ENCODE assay signal across 25 cellular contexts in genomic region chr7:12873596-12873995, GRCh38.
A peak's percentile ranks its signal among the peaks of the same experiment; 100 is the strongest.
DNase-seq lines count a peak whose midpoint lies in the region; ATAC-seq, FAIRE-seq and TF ChIP-seq lines count a peak whose summit lies in the region.
"Had no signal": no experiment of that assay in that cellular context is flagged by ENCODE, and none has a peak within 500 bp of the region (broad histone marks: within the 10 kb centered on the region; RNA-seq: fewer than 3 reads in every experiment).

No MANE protein-coding gene starts in this region.

- TF ChIP-seq CTCF in HepG2 (CRISPR knock-in tag; IDR thresholded peaks at IDR 0.05) (no peak), right lobe of liver (IDR thresholded peaks at IDR 0.05) (no peak), K562 (IDR thresholded peaks at IDR 0.05 in 2 of 3, conservative IDR thresholded peaks at IDR 0.05 in 1 of 3; ENCODE audit: insufficient read depth in 2 of 3, low read depth in 1 of 3, low read length in 3 of 3) (no peak), neural progenitor cell (IDR thresholded peaks at IDR 0.05) (no peak)

- intact Hi-C loops in HepG2 (cut with micrococcal nuclease; ENCODE audit: unreplicated experiment) (no loop called here), right lobe of liver (cut with DNase I) (no loop called here), K562 (cut with micrococcal nuclease) (no loop called here)

- H3K27ac ChIP-seq in HepG2 (ENCODE audit: extremely low read length, insufficient read depth, low read length) (no peak overlapping the region), right lobe of liver (no peak overlapping the region), K562 (ENCODE audit: extremely low read depth, low read depth, low read length) (no peak overlapping the region), neural progenitor cell (no peak overlapping the region)
- H3K27ac ChIP-seq: 22Rv1; BLaER1 treated with 17β-estradiol and CSF1 and Interleukin-3, amounts not matched to agents 10 nM and 100 nM had no signal

- H3K27me3 ChIP-seq in HepG2 (ENCODE audit: control insufficient read depth in 1 of 2, insufficient read depth in 2 of 2, low read length in 2 of 2) = no peaks in the 10 kb centered on the region
- H3K27me3 ChIP-seq in right lobe of liver = no peaks in the 10 kb centered on the region
- H3K27me3 ChIP-seq in K562 (ENCODE audit: control insufficient read depth in 2 of 2, insufficient read depth in 2 of 2, low read length in 2 of 2) = no peaks in the 10 kb centered on the region
- no peaks in the 10 kb centered on the region for H3K27me3 ChIP-seq in neural progenitor cell
- H3K27me3 ChIP-seq: BE2C; BLaER1 treated with 17β-estradiol and CSF1 and Interleukin-3, amounts not matched to agents 10 nM and 100 nM had no signal

- H3K36me3 Mint-ChIP-seq in neural progenitor cell = no peaks in the 10 kb centered on the region
- H3K36me3 Mint-ChIP-seq: CD14-positive monocyte; CD8-positive, alpha-beta memory T cell had no signal

- in situ Hi-C loops in HepG2 (cut with HindIII; ENCODE audit: extremely low pct_ligation_motif_present, low pct_unique_long_range_greater_than_20kb) = no loop called here
- in situ Hi-C loops in K562 (cut with MboI) = no loop called here

- no peak for ATAC-seq in HepG2
- no peak for ATAC-seq in right lobe of liver
- no peak for ATAC-seq in K562
- ATAC-seq in GM21737 (IDR thresholded peaks at IDR 0.05; ENCODE audit: unreplicated experiment) = no peak
- ATAC-seq in HG02870 (IDR thresholded peaks at IDR 0.05; ENCODE audit: unreplicated experiment) = no peak
- ATAC-seq: GM12878, GM23338 had no signal

- H3K9ac ChIP-seq in HepG2 (ENCODE audit: insufficient read depth, low read depth, low read length) (no peak overlapping the region), K562 (ENCODE audit: insufficient read depth in 1 of 2, low read depth in 2 of 2, low read length in 2 of 2) (no peak overlapping the region), neural progenitor cell (no peak overlapping the region)
- H3K9ac ChIP-seq: BLaER1 treated with 17β-estradiol and CSF1 and Interleukin-3, amounts not matched to agents 10 nM and 100 nM had no signal

- no peaks in the 10 kb centered on the region for H3K9me3 ChIP-seq in HepG2 (ENCODE audit: low read length)
- no peaks in the 10 kb centered on the region for H3K9me3 ChIP-seq in right lobe of liver
- H3K9me3 ChIP-seq in K562 (replicated peaks; ENCODE audit: control insufficient read depth, insufficient read depth, low read depth, low read length) = no peaks in the 10 kb centered on the region; the same call in 1 of the 2 replicates
- H3K9me3 ChIP-seq in neural progenitor cell (ENCODE audit: low read depth) = no peaks in the 10 kb centered on the region
- H3K9me3 ChIP-seq: BE2C; BLaER1 treated with 17β-estradiol and CSF1 and Interleukin-3, amounts not matched to agents 10 nM and 100 nM; HAP-1 had no signal

- H3K27ac Mint-ChIP-seq in neural progenitor cell = peak overlapping the region; percentile 25
- H3K27ac Mint-ChIP-seq: CD14-positive monocyte; CD4-positive, alpha-beta T cell; CD8-positive, alpha-beta memory T cell; GM23338 had no signal

- POLR2A ChIA-PET in HepG2 (lab: Yijun Ruan, JAX) (no interaction called here), K562 (lab: Yijun Ruan, JAX) (no interaction called here)

- FAIRE-seq in HepG2 (lab: Jason Lieb, UNC) (no peak), K562 (lab: Jason Lieb, UNC) (no peak)
- FAIRE-seq: A204.1, D721Med, GM12878, GM19239 had no signal

- H3K36me3 ChIP-seq in HepG2 (replicated peaks in 1 of 2; ENCODE audit: control insufficient read depth in 1 of 2, insufficient read depth in 2 of 2, low read length in 2 of 2) (no peaks in the 10 kb centered on the region), right lobe of liver (no peaks in the 10 kb centered on the region), K562 (ENCODE audit: control insufficient read depth, insufficient read depth, low read length) (no peaks in the 10 kb centered on the region), neural progenitor cell (no peaks in the 10 kb centered on the region)
- H3K36me3 ChIP-seq: BE2C; BLaER1 treated with 17β-estradiol and CSF1 and Interleukin-3, amounts not matched to agents 10 nM and 100 nM; HAP-1 had no signal

- H2AFZ ChIP-seq in HepG2 (ENCODE audit: low read length) (no peak overlapping the region), K562 (ENCODE audit: low read depth, low read length) (no peak overlapping the region), neural progenitor cell (replicated peaks) (no peak overlapping the region)
- H2AFZ ChIP-seq: GM23338 had no signal

- no peaks in the 10 kb centered on the region for H3K27me3 Mint-ChIP-seq in neural progenitor cell (ENCODE audit: insufficient read depth, low read depth)
- H3K27me3 Mint-ChIP-seq: CD4-positive, alpha-beta T cell had no signal

- H4K20me1 ChIP-seq in HepG2 (ENCODE audit: insufficient read depth, low read length) (no peaks in the 10 kb centered on the region), K562 (replicated peaks; ENCODE audit: control insufficient read depth, insufficient read depth, low read length) (no peaks in the 10 kb centered on the region), neural progenitor cell (ENCODE audit: low read depth) (no peaks in the 10 kb centered on the region)
- H4K20me1 ChIP-seq: BLaER1 treated with 17β-estradiol and CSF1 and Interleukin-3, amounts not matched to agents 10 nM and 100 nM had no signal

- BruUV-seq in HepG2 (replicated peaks; lab: Mats Ljungman, UMichigan) (no TSS peak), K562 (replicated peaks; lab: Mats Ljungman, UMichigan) (no TSS peak)

- H3K4me1 ChIP-seq in HepG2 (ENCODE audit: insufficient read depth, low read length) = no peaks in the 10 kb centered on the region
- no peaks in the 10 kb centered on the region for H3K4me1 ChIP-seq in right lobe of liver
- no peaks in the 10 kb centered on the region for H3K4me1 ChIP-seq in K562 (replicated peaks in 1 of 2; ENCODE audit: control insufficient read depth in 2 of 2, insufficient read depth in 2 of 2, low read length in 2 of 2)
- H3K4me1 ChIP-seq in neural progenitor cell = no peaks in the 10 kb centered on the region
- H3K4me1 ChIP-seq: BE2C; BLaER1 treated with 17β-estradiol and CSF1 and Interleukin-3, amounts not matched to agents 10 nM and 100 nM; HAP-1 had no signal

- no peak overlapping the region for H3K4me3 Mint-ChIP-seq in neural progenitor cell
- H3K4me3 Mint-ChIP-seq: CD14-positive monocyte; CD4-positive, alpha-beta T cell; CD8-positive, alpha-beta memory T cell; GM23338 had no signal

- peaks cover 2% of the 10 kb centered on the region for H3K9me3 Mint-ChIP-seq in neural progenitor cell
- H3K9me3 Mint-ChIP-seq: CD4-positive, alpha-beta T cell; CD8-positive, alpha-beta memory T cell; GM23338 had no signal

- WGBS in HepG2 (ENCODE audit: low lambda C conversion rate) = 36% methylated on average over 3 of the region's 3 CpGs
- WGBS in right lobe of liver (ENCODE audit: insufficient coverage, low coverage, low lambda C conversion rate, missing lambda C conversion rate) = 48% methylated on average over 3 of the region's 3 CpGs
- WGBS in K562 (ENCODE audit: insufficient coverage, low coverage, missing lambda C conversion rate) = 51% methylated on average over 3 of the region's 3 CpGs

- no peaks in the 10 kb centered on the region for H3K9me1 ChIP-seq in K562 (ENCODE audit: control insufficient read depth, insufficient read depth, low read length)

- DNase-seq in HepG2 (ENCODE audit: low spot score) (no peak), right lobe of liver (no peak), K562 (ENCODE audit: extremely low read depth in 1 of 4, low spot score in 3 of 4) (no peak), neural progenitor cell (ENCODE audit: low spot score) (no peak), activated gamma-delta T cell (lab: John Stamatoyannopoulos, UW) (no peak)
- DNase-seq: ACHN; AML-193; BE2C; CD4-positive, alpha-beta T cell; CD8-positive, alpha-beta memory T cell; DMS 273 treated with DMSO at 0.1 percent for 48 hours; DMS79; EL; GDM1 had no signal

- H3K4me2 ChIP-seq in HepG2 (ENCODE audit: low read depth, low read length) (no peak overlapping the region), K562 (ENCODE audit: insufficient read depth, low read length) (no peak overlapping the region), neural progenitor cell (no peak overlapping the region)
- H3K4me2 ChIP-seq: BLaER1 treated with 17β-estradiol and CSF1 and Interleukin-3, amounts not matched to agents 10 nM and 100 nM; GM23338 had no signal

- H3K79me2 ChIP-seq in HepG2 (ENCODE audit: insufficient read depth, low read length) = no peaks in the 10 kb centered on the region
- no peaks in the 10 kb centered on the region for H3K79me2 ChIP-seq in K562 (ENCODE audit: control insufficient read depth, insufficient read depth, low read length)
- H3K79me2 ChIP-seq in neural progenitor cell (ENCODE audit: low read depth) = no peaks in the 10 kb centered on the region

- no peaks in the 10 kb centered on the region for H3K4me1 Mint-ChIP-seq in neural progenitor cell
- H3K4me1 Mint-ChIP-seq: CD14-positive monocyte; CD8-positive, alpha-beta memory T cell; GM23338 had no signal

- H3F3A ChIP-seq in neural progenitor cell (ENCODE audit: low read depth) = no peaks in the 10 kb centered on the region

- CTCF ChIA-PET in HepG2 (lab: Yijun Ruan, JAX; ENCODE audit: low intra/inter-chr PET ratio, low total read pairs) (no interaction called here), K562 (lab: Yijun Ruan, JAX; ENCODE audit: low intra/inter-chr PET ratio) (no interaction called here)

- TF ChIP-seq RAD21 in HepG2 (CRISPR knock-in tag; IDR thresholded peaks at IDR 0.05) = no peak
- TF ChIP-seq RAD21 in K562 (CRISPR knock-in tag; conservative IDR thresholded peaks at IDR 0.05 in 1 of 2, IDR thresholded peaks at IDR 0.05 in 1 of 2) = no peak

- TF ChIP-seq EP300 in HepG2 (IDR thresholded peaks at IDR 0.05; ENCODE audit: low read depth in 2 of 2, low read length in 2 of 2) (no peak), HepG2 (CRISPR knock-in tag; IDR thresholded peaks at IDR 0.05; ENCODE audit: borderline replicate concordance) (no peak), K562 (IDR thresholded peaks at IDR 0.05; ENCODE audit: low read length) (no peak)

- TF ChIP-seq POLR2A in HepG2 (IDR thresholded peaks at IDR 0.05; ENCODE audit: insufficient read depth in 1 of 2, low read depth in 2 of 2, low read length in 2 of 2) = no peak
- no peak for TF ChIP-seq POLR2A in right lobe of liver (IDR thresholded peaks at IDR 0.05)
- no peak for TF ChIP-seq POLR2A in K562 (conservative IDR thresholded peaks at IDR 0.05)

- H3K4me3 ChIP-seq in HepG2 (replicated peaks in 1 of 3; ENCODE audit: insufficient read depth in 1 of 3, low read depth in 2 of 3, low read length in 3 of 3) (no peak overlapping the region), right lobe of liver (no peak overlapping the region), K562 (no peak overlapping the region), neural progenitor cell (no peak overlapping the region)
- H3K4me3 ChIP-seq: BLaER1 treated with 17β-estradiol and CSF1 and Interleukin-3, amounts not matched to agents 10 nM and 100 nM; GM12878; GM23338; HAP-1 had no signal

TF ChIP-seq in HepG2, 621 proteins besides CTCF, POLR2A, EP300 and RAD21:
- peak; percentile 3; the same call in 1 of the 2 replicates for TF ChIP-seq MAFF (IDR thresholded peaks at IDR 0.05; ENCODE audit: low read depth, low read length)
- TF ChIP-seq ELF3 (CRISPR knock-in tag; IDR thresholded peaks at IDR 0.05) = no peak

TF ChIP-seq in K562, 482 proteins besides CTCF, POLR2A, EP300 and RAD21:
- TF ChIP-seq RUNX1 (IDR thresholded peaks at IDR 0.05; ENCODE audit: low read depth) = no peak
- TF ChIP-seq ZNF316 (IDR thresholded peaks at IDR 0.05) = peak; percentile 25; the same call in 1 of the 2 replicates

Comparison
In these comparisons a context has a peak if more than half of its experiments do, and no peak if none do; other contexts are left out.
1. Of the 241 proteins assayed by ChIP-seq in both HepG2 and K562: peak only in HepG2: MAFF; only in K562: none; in both: none; in neither: 240.